Comparison of ENCODE assay signal across 16 cellular contexts in the genomic region with DNA sequence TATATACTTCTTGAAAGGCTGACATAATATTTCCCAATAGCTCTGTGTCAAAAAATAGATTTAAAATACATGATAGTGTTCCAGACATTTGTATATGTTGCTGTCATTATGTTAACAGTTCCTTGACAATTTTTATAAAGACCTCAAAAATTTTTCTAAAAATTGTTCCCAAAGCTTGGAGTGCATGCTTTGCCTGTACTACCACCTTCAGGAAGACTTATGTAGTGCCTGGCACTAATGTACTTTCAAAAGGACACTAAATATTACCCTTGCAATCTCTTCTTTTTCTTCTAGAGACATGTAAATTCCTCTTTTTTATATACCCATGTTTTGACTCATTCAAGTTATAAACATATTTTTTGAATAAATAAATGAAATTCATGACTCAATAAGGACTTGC. TPM values are rescaled to one million over a fixed set of nuclear protein-coding genes. Genes with fewer than 3 reads are reported as not detected.
DNase-seq lines count a peak whose midpoint lies in the region; ATAC-seq and TF ChIP-seq lines count a peak whose summit lies in the region.
"Had no signal": no experiment of that assay in that cellular context is flagged by ENCODE, and none has a peak within 500 bp of the region (broad histone marks: within the 10 kb centered on the region; RNA-seq: fewer than 3 reads in every experiment).

No MANE protein-coding gene starts in this region.

- H3K4me3 Mint-ChIP-seq in stimulated activated memory B cell treated with anti-CD40 and anti-IgM and Interleukin-4, amounts not matched to agents 10 μg/mL and 1 μg/mL and 100 μg/mL, for 72 hours, result no peak overlapping the region
- no peak overlapping the region for H3K4me3 Mint-ChIP-seq in T-helper 2 cell treated with Interferon-gamma antibody and Interleukin-4, amounts not matched to agents 5 μg/mL and 100 μg/mL, for 36 hours
- H3K4me3 Mint-ChIP-seq: CD8-positive, alpha-beta memory T cell; central memory CD8-positive, alpha-beta T cell had no signal

- intact Hi-C loops in PC-3 (cut with micrococcal nuclease), result loop anchor here (10.0 kb wide), 1 partner anchor 1120 kb away; no protein-coding TSS in a partner anchor

- POLR2A ChIA-PET in PC-3 (lab: Charles Lee; ENCODE audit: unreplicated experiment), result no interaction called here

- H3K4me1 Mint-ChIP-seq in stimulated activated memory B cell treated with anti-CD40 and anti-IgM and Interleukin-4, amounts not matched to agents 10 μg/mL and 1 μg/mL and 100 μg/mL, for 72 hours, result no peaks in the 10 kb centered on the region
- no peaks in the 10 kb centered on the region for H3K4me1 Mint-ChIP-seq in T-helper 2 cell treated with Interferon-gamma antibody and Interleukin-4, amounts not matched to agents 5 μg/mL and 100 μg/mL, for 36 hours (ENCODE audit: low read depth)
- H3K4me1 Mint-ChIP-seq: CD8-positive, alpha-beta memory T cell; central memory CD8-positive, alpha-beta T cell had no signal

- no peaks in the 10 kb centered on the region for H3K9me3 ChIP-seq in PC-3 (ENCODE audit: low read length)
- H3K9me3 ChIP-seq: suprapubic skin had no signal

- H3K27me3 Mint-ChIP-seq in stimulated activated memory B cell treated with anti-CD40 and anti-IgM and Interleukin-4, amounts not matched to agents 10 μg/mL and 1 μg/mL and 100 μg/mL, for 72 hours, result peaks cover 25% of the 10 kb centered on the region
- no peaks in the 10 kb centered on the region for H3K27me3 Mint-ChIP-seq in T-helper 2 cell treated with Interferon-gamma antibody and Interleukin-4, amounts not matched to agents 5 μg/mL and 100 μg/mL, for 36 hours (ENCODE audit: low read depth)

- H4K20me1 ChIP-seq in PC-3 (ENCODE audit: low read length), result 0 out of 2 replicates have a peak, but pooled peaks cover 3% of the 10 kb centered on the region

- no peak overlapping the region for H3K4me3 ChIP-seq in PC-3 (ENCODE audit: low read length)
- H3K4me3 ChIP-seq: suprapubic skin had no signal

- no peak overlapping the region for H2AFZ ChIP-seq in PC-3 (ENCODE audit: low read length)

- peaks cover 27% of the 10 kb centered on the region for H3K27me3 ChIP-seq in PC-3 (ENCODE audit: low read length)

- ATAC-seq in GM18907 (IDR thresholded peaks at IDR 0.05; ENCODE audit: unreplicated experiment), result peak; percentile 30
- no peak; the same call in 1 of the 2 replicates for ATAC-seq in PC-3
- ATAC-seq in stimulated activated memory B cell treated with anti-CD40 and anti-IgM and Interleukin-4, amounts not matched to agents 10 μg/mL and 1 μg/mL and 100 μg/mL, for 72 hours, result no peak
- ATAC-seq: sciatic nerve had no signal

- H3K79me2 ChIP-seq in PC-3 (ENCODE audit: low read length), result no peaks in the 10 kb centered on the region

- BruUV-seq in PC-3 (replicated peaks; lab: Mats Ljungman, UMichigan), result no TSS peak

- no peaks in the 10 kb centered on the region for H3F3A ChIP-seq in PC-3 (ENCODE audit: low read length, unreplicated experiment)

- no peaks in the 10 kb centered on the region for H3K36me3 Mint-ChIP-seq in stimulated activated memory B cell treated with anti-CD40 and anti-IgM and Interleukin-4, amounts not matched to agents 10 μg/mL and 1 μg/mL and 100 μg/mL, for 72 hours
- H3K36me3 Mint-ChIP-seq in T-helper 2 cell treated with Interferon-gamma antibody and Interleukin-4, amounts not matched to agents 5 μg/mL and 100 μg/mL, for 36 hours (ENCODE audit: low read depth), result no peaks in the 10 kb centered on the region
- H3K36me3 Mint-ChIP-seq: CD8-positive, alpha-beta memory T cell had no signal

- H3K4me2 ChIP-seq in PC-3 (ENCODE audit: low read length), result no peak overlapping the region

- peak; percentile 49; the same call in 1 of the 2 replicates for TF ChIP-seq CTCF in PC-3 (conservative IDR thresholded peaks at IDR 0.05; ENCODE audit: low read depth, low read length)

- no peaks in the 10 kb centered on the region for H3K36me3 ChIP-seq in PC-3 (ENCODE audit: low read depth, low read length)
- H3K36me3 ChIP-seq: suprapubic skin had no signal

- no peaks in the 10 kb centered on the region for H3K9me2 ChIP-seq in PC-3 (replicated peaks; ENCODE audit: low read length)

- DNase-seq in DMS53 treated with DMSO at 0.1 percent for 48 hours (lab: John Stamatoyannopoulos, UW; ENCODE audit: unreplicated experiment), result peak; percentile 21
- DNase-seq in PC-3, result peak; percentile 15
- peak; percentile 27 for DNase-seq in iPS-NIHi7 (ENCODE audit: extremely low spot score)
- DNase-seq in T-helper 2 cell treated with Interferon-gamma antibody and Interleukin-4, amounts not matched to agents 5 μg/mL and 100 μg/mL, for 36 hours (ENCODE audit: low spot score), result no peak
- DNase-seq in NOMO-1 treated with dmso at 0.1 percent for 144 hours (lab: John Stamatoyannopoulos, UW; ENCODE audit: unreplicated experiment), result no peak
- DNase-seq in SHP77 treated with DMSO at 0.1 percent for 48 hours (lab: John Stamatoyannopoulos, UW), result no peak
- DNase-seq: activated CD4-positive, alpha-beta T cell treated with anti-CD3 and anti-CD28 coated beads, Interleukin-2, amount 50 U/mL, for 4 hours; activated naive CD4-positive, alpha-beta T cell treated with anti-CD3 and anti-CD28 coated beads, Interleukin-2, amount 50 U/mL, for 16 hours; CD8-positive, alpha-beta memory T cell; NCI-H774 had no signal

- no peaks in the 10 kb centered on the region for H3K9me3 Mint-ChIP-seq in stimulated activated memory B cell treated with anti-CD40 and anti-IgM and Interleukin-4, amounts not matched to agents 10 μg/mL and 1 μg/mL and 100 μg/mL, for 72 hours
- H3K9me3 Mint-ChIP-seq in T-helper 2 cell treated with Interferon-gamma antibody and Interleukin-4, amounts not matched to agents 5 μg/mL and 100 μg/mL, for 36 hours, result no peaks in the 10 kb centered on the region
- H3K9me3 Mint-ChIP-seq: central memory CD8-positive, alpha-beta T cell had no signal

- CTCF ChIA-PET in PC-3 (lab: Charles Lee), result interaction anchor here (0.6 kb wide), 2 partner anchors 236 to 1080 kb away, joined by 3 read pairs; no protein-coding TSS in a partner anchor

- no peak overlapping the region for H3K27ac Mint-ChIP-seq in stimulated activated memory B cell treated with anti-CD40 and anti-IgM and Interleukin-4, amounts not matched to agents 10 μg/mL and 1 μg/mL and 100 μg/mL, for 72 hours
- H3K27ac Mint-ChIP-seq in T-helper 2 cell treated with Interferon-gamma antibody and Interleukin-4, amounts not matched to agents 5 μg/mL and 100 μg/mL, for 36 hours, result no peak overlapping the region
- H3K27ac Mint-ChIP-seq: CD8-positive, alpha-beta memory T cell had no signal

- no peak overlapping the region for H3K27ac ChIP-seq in PC-3 (ENCODE audit: low read length)
- H3K27ac ChIP-seq: suprapubic skin had no signal

- H3K9ac ChIP-seq in PC-3 (ENCODE audit: low read length), result no peak overlapping the region

- H3K4me1 ChIP-seq in PC-3 (ENCODE audit: insufficient read depth, low read length), result no peaks in the 10 kb centered on the region
- H3K4me1 ChIP-seq: suprapubic skin had no signal

RNA-seq across cellular contexts. Expression of a gene that starts 48.0 kb away (rescaled TPM):
- total RNA-seq in PC-3 (2014; rRNA removed), result not detected in 2 replicates
- total RNA-seq: CD8-positive, alpha-beta memory T cell; sciatic nerve; T-helper 1 cell treated with Interleukin-12 subunit alpha and Interleukin-12 subunit beta and Interleukin-4 antibody, amounts not matched to agents 30 ng/mL and 1 ng/mL, for 36 hours had no signal

Comparison
In these comparisons a context has a peak if more than half of its experiments do, and no peak if none do; other contexts are left out.
1. DNase-seq: peak in DMS53 treated with DMSO at 0.1 percent for 48 hours (single experiment), PC-3 (single experiment) and iPS-NIHi7 (single experiment); none in T-helper 2 cell treated with Interferon-gamma antibody and Interleukin-4, amounts not matched to agents 5 μg/mL and 100 μg/mL, for 36 hours (single experiment), NOMO-1 treated with dmso at 0.1 percent for 144 hours (single experiment) and SHP77 treated with DMSO at 0.1 percent for 48 hours (single experiment).